In genomic region chr18:12934454-12935071, GRCh38 we compare ENCODE assay signal across 8 cellular contexts. TPM values are rescaled to one million over a fixed set of nuclear protein-coding genes. Genes with fewer than 3 reads are reported as not detected.
A peak's percentile ranks its signal among the peaks of the same experiment; 100 is the strongest.
DNase-seq lines count a peak whose midpoint lies in the region; ATAC-seq and TF ChIP-seq lines count a peak whose summit lies in the region.

No MANE protein-coding gene starts in this region.

- 20 to 24% methylated on average over 11 of the region's 11 CpGs for WGBS in heart right ventricle, 2 donors
- 11 to 12% methylated on average over 11 of the region's 11 CpGs for whole genome bisulfite sequencing in aorta, 2 donors

- peak; percentile 74 to 96 (median 92) for ATAC-seq in heart right ventricle
- ATAC-seq in aorta (ENCODE audit: low FRiP score), result peak; percentile 85
- ATAC-seq in GM18867 (IDR thresholded peaks at IDR 0.05; ENCODE audit: unreplicated experiment), result no peak

- H3K4me3 ChIP-seq in heart right ventricle (no peak overlapping the region), aorta (ENCODE audit: low read length in 2 of 2) (no peak overlapping the region)

- intact Hi-C loops in heart right ventricle (cut with DNase I) (loop anchor here (1.0 to 10.0 kb wide), 11 partner anchors 42 to 560 kb away; partner anchors contain the start of gene AFG3L2 (in 1 of the 10)), aorta (cut with DNase I) (loop anchor here (1.0 to 5.0 kb wide), 5 partner anchors 37 to 208 kb away; no protein-coding TSS in a partner anchor)

- H3K27ac ChIP-seq in heart right ventricle (no peak overlapping the region), aorta (ENCODE audit: low read depth in 1 of 2, low read length in 2 of 2) (no peak overlapping the region)

- no peaks in the 10 kb centered on the region for H3K27me3 ChIP-seq in heart right ventricle
- no peaks in the 10 kb centered on the region for H3K27me3 ChIP-seq in aorta (ENCODE audit: control insufficient read depth in 1 of 2, insufficient read depth in 2 of 2, low read length in 1 of 2)

- H3K9me3 ChIP-seq in heart right ventricle, result no peaks in the 10 kb centered on the region
- H3K9me3 ChIP-seq in aorta (ENCODE audit: control insufficient read depth, low read length), result no peaks in the 10 kb centered on the region

- TF ChIP-seq CTCF in GM12801 (IDR thresholded peaks at IDR 0.05; ENCODE audit: extremely low read depth, insufficient read length) (peak; percentile 85), heart right ventricle (IDR thresholded peaks at IDR 0.05) (peak; percentile 71 to 95 (median 93))

- H3K4me1 ChIP-seq in heart right ventricle (peaks cover 0 to 8% (median 0%) of the 10 kb centered on the region in 9 donors), aorta (ENCODE audit: control insufficient read depth in 1 of 2, insufficient read depth in 2 of 2, low read length in 2 of 2) (no peaks in the 10 kb centered on the region)

- no peaks in the 10 kb centered on the region for H3K36me3 ChIP-seq in heart right ventricle
- no peaks in the 10 kb centered on the region for H3K36me3 ChIP-seq in aorta (ENCODE audit: control insufficient read depth in 1 of 2, insufficient read depth in 2 of 2, low read length in 1 of 2)

- DNase-seq in NCI-H128 (lab: John Stamatoyannopoulos, UW; ENCODE audit: unreplicated experiment) (peak; percentile 71), T-helper 1 cell (peak; percentile 47 to 74 (median 66)), amniotic epithelial cell (ENCODE audit: low read depth) (peak; percentile 79), heart right ventricle (peak; percentile 81 to 84), renal cortical epithelial cell (ENCODE audit: low read depth) (peak; percentile 78), aorta (peak; percentile 89 to 95)

RNA-seq across cellular contexts. Expression of gene SEH1L, which starts 13.2 kb away (rescaled TPM):
- total RNA-seq in heart right ventricle (10 to 100 TPM; 15.0 to 24.6 (median 17.7) TPM), renal cortical epithelial cell (66.8 and 101 TPM in 2 replicates), aorta (10 to 100 TPM; 33.0 to 45.9 TPM)
- polyA plus RNA-seq in heart right ventricle (10 to 100 TPM; 11.0 to 23.1 TPM), aorta (10 to 100 TPM; 10.8 to 16.4 TPM)

RNA-seq across cellular contexts. Expression of gene PTPN2, which starts 50.5 kb away (rescaled TPM):
- 10 to 100 TPM; 10.5 to 19.5 (median 13.5) TPM for total RNA-seq in heart right ventricle
- 10 to 100 TPM; 11.8 to 16.6 TPM for polyA plus RNA-seq in heart right ventricle
- total RNA-seq in renal cortical epithelial cell, result 32.0 and 51.6 TPM in 2 replicates
- 10 to 100 TPM; 37.2 to 52.9 TPM for total RNA-seq in aorta
- 10 to 100 TPM; 26.6 to 37.7 TPM for polyA plus RNA-seq in aorta

RNA-seq across cellular contexts. Expression of gene CEP192, which starts 56.6 kb away (rescaled TPM):
- total RNA-seq in heart right ventricle (10 to 100 TPM; 18.3 to 35.6 (median 32.4) TPM), renal cortical epithelial cell (35.1 and 37.2 TPM in 2 replicates), aorta (10 to 100 TPM; 21.4 to 31.4 TPM)
- polyA plus RNA-seq in heart right ventricle (10 to 100 TPM in 1 of 2 donors, 1 to 10 TPM in 1; 4.9 to 18.2 TPM), aorta (10 to 100 TPM; 12.7 to 13.0 TPM)
